ENCODE assay signal across 9 cellular contexts in the genomic region with DNA sequence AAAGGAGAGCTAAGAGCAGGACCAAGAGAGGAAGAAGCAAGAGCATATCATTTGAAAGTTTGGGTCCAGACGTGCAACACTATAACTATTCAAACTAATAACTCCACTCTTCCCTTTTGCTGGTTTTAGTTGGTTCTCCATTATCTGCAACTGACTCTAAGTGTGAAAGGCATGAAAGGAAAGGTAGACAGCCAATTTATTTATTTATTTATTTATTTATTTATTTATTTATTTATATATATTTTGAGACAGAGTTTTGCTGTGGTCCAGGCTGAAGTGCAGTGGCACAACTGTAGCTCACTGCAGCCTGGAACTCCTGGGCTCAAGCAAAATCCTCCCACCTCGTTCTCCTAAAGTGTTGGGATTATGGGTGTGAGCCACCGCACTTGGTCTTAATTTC.
"Had no signal": no experiment of that assay in that cellular context is flagged by ENCODE, and none has a peak within 500 bp of the region (broad histone marks: within the 10 kb centered on the region; RNA-seq: fewer than 3 reads in every experiment).

No MANE protein-coding gene starts in this region.

- FAIRE-seq: H1, H54, HTR-8/SVneo, K562 had no signal

- H3K27ac ChIP-seq: GM23248 had no signal

- H3K4me3 ChIP-seq: GM23248, K562 had no signal

- DNase-seq: GM23248, H9, HCEC 1CT, HFFc6, IMR-90 had no signal

- H2AFZ ChIP-seq: GM23248 had no signal

- ATAC-seq: K562 had no signal
